In the genomic region with DNA sequence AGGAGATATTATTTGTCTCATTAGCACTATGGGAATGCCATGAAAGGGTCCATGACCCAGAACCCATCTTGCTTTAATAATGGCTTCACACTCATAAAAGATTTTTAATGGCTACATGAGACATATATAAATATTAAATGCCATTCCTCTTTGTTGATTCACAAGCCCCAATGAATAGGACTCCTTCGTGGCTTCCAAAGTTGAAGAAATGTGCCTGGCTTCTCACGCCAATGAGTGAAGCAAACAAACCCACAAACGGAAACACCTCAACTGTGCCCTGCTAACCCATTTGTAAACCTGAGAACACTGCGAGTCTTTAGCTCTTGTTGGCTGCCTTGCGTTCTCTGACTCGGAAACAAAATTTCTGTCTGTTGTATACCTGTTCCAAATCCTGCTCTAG, we compare ENCODE assay signal across 16 cellular contexts.
A peak's percentile ranks its signal among the peaks of the same experiment; 100 is the strongest.
DNase-seq lines count a peak whose midpoint lies in the region; ATAC-seq and TF ChIP-seq lines count a peak whose summit lies in the region.
"Had no signal": no experiment of that assay in that cellular context is flagged by ENCODE, and none has a peak within 500 bp of the region (broad histone marks: within the 10 kb centered on the region; RNA-seq: fewer than 3 reads in every experiment).

No MANE protein-coding gene starts in this region.

- no TSS peak for BruUV-seq in PC-3 (replicated peaks; lab: Mats Ljungman, UMichigan)

- in situ Hi-C loops in GM23248 (cut with MboI): loop anchor here (10.0 kb wide), 1 partner anchor 800 kb away; no protein-coding TSS in a partner anchor

- intact Hi-C loops in PC-3 (cut with micrococcal nuclease) (loop anchor here (1.0 to 10.0 kb wide), 10 partner anchors 44 to 890 kb away; no protein-coding TSS in a partner anchor), upper lobe of right lung (cut with DNase I) (loop anchor here (10.0 kb wide), 1 partner anchor 640 kb away; no protein-coding TSS in a partner anchor)

- H3K4me2 ChIP-seq in GM23248 (ENCODE audit: unreplicated experiment) (no peak overlapping the region), PC-3 (ENCODE audit: low read length) (peak overlapping the region; percentile 29)
- H3K4me2 ChIP-seq: BLaER1 treated with 17β-estradiol and CSF1 and Interleukin-3, amounts not matched to agents 10 nM and 100 nM; GM23338 had no signal

- H3K4me3 ChIP-seq in GM23248 (no peak overlapping the region), PC-3 (ENCODE audit: low read length) (no peak overlapping the region), upper lobe of right lung (no peak overlapping the region)
- H3K4me3 ChIP-seq: BLaER1 treated with 17β-estradiol and CSF1 and Interleukin-3, amounts not matched to agents 10 nM and 100 nM; GM23338 had no signal

- DNase-seq in activated T-cell treated with anti-CD3 and anti-CD28 coated beads, Interleukin-2, amount 50 U/mL, for 72 hours: no peak
- DNase-seq in activated T-cell treated with anti-CD3 and anti-CD28 coated beads, Interleukin-2, amount 50 U/mL, for 4 hours: no peak
- DNase-seq in GM23248 (peak; percentile 36), PC-3 (peak; percentile 94), epithelial cell of prostate (ENCODE audit: low read depth, low spot score) (peak; percentile 55), upper lobe of right lung (no peak), NCI-H2171 treated with DMSO at 0.1 percent for 48 hours (lab: John Stamatoyannopoulos, UW) (no peak)
- DNase-seq: CD4-positive, CD25-positive, alpha-beta regulatory T cell; DMS 273 treated with DMSO at 0.1 percent for 48 hours; GF-D8; H7 had no signal

- H3F3A ChIP-seq in GM23248 (ENCODE audit: insufficient read depth): 0 out of 2 replicates have a peak, but pooled peaks cover 2% of the 10 kb centered on the region
- H3F3A ChIP-seq in PC-3 (ENCODE audit: low read length, unreplicated experiment): no peaks in the 10 kb centered on the region

- H3K27ac ChIP-seq in GM23248 (no peak overlapping the region), PC-3 (ENCODE audit: low read length) (peak overlapping the region; percentile 94), epithelial cell of prostate (peak overlapping the region; percentile 4), upper lobe of right lung (no peak overlapping the region)
- H3K27ac ChIP-seq: 22Rv1; BLaER1 treated with 17β-estradiol and CSF1 and Interleukin-3, amounts not matched to agents 10 nM and 100 nM; HL-60 had no signal

- no peaks in the 10 kb centered on the region for H3K9me3 Mint-ChIP-seq in activated T-cell treated with anti-CD3 and anti-CD28 coated beads, Interleukin-2, amount 50 U/mL, for 72 hours
- no peaks in the 10 kb centered on the region for H3K9me3 Mint-ChIP-seq in activated T-cell treated with anti-CD3 and anti-CD28 coated beads, Interleukin-2, amount 50 U/mL, for 4 hours
- H3K9me3 Mint-ChIP-seq: GM23338 had no signal

- CTCF ChIA-PET in PC-3 (lab: Charles Lee): interaction anchor here (0.5 to 1.3 kb wide), 4 partner anchors 77 to 804 kb away, joined by 3 to 4 read pairs (median 3); no protein-coding TSS in a partner anchor

- no peaks in the 10 kb centered on the region for H3K27me3 Mint-ChIP-seq in activated T-cell treated with anti-CD3 and anti-CD28 coated beads, Interleukin-2, amount 50 U/mL, for 72 hours (ENCODE audit: low read depth)
- H3K27me3 Mint-ChIP-seq in activated T-cell treated with anti-CD3 and anti-CD28 coated beads, Interleukin-2, amount 50 U/mL, for 4 hours (ENCODE audit: low read depth): no peaks in the 10 kb centered on the region
- H3K27me3 Mint-ChIP-seq: CD4-positive, CD25-positive, alpha-beta regulatory T cell had no signal

- ATAC-seq in activated T-cell treated with anti-CD3 and anti-CD28 coated beads, Interleukin-2, amount 50 U/mL, for 72 hours (replicated peaks in 1 of 2): no peak
- no peak for ATAC-seq in activated T-cell treated with anti-CD3 and anti-CD28 coated beads, Interleukin-2, amount 50 U/mL, for 4 hours
- peak; percentile 85 for ATAC-seq in PC-3
- ATAC-seq in upper lobe of right lung: no peak
- ATAC-seq in GM19351 (IDR thresholded peaks at IDR 0.05; ENCODE audit: unreplicated experiment): no peak
- ATAC-seq: GM23338 had no signal

- H3K36me3 Mint-ChIP-seq in activated T-cell treated with anti-CD3 and anti-CD28 coated beads, Interleukin-2, amount 50 U/mL, for 72 hours (ENCODE audit: insufficient read depth in 2 of 2): no peaks in the 10 kb centered on the region
- no peaks in the 10 kb centered on the region for H3K36me3 Mint-ChIP-seq in activated T-cell treated with anti-CD3 and anti-CD28 coated beads, Interleukin-2, amount 50 U/mL, for 4 hours (ENCODE audit: insufficient read depth)
- H3K36me3 Mint-ChIP-seq: CD4-positive, CD25-positive, alpha-beta regulatory T cell had no signal

- 87 to 91% methylated on average over 6 of the region's 6 CpGs for WGBS in GM23248 (ENCODE audit: low coverage in 1 of 2, low lambda C conversion rate in 2 of 2, missing lambda C conversion rate in 2 of 2), 2 experiments

- H2AFZ ChIP-seq in GM23248 (no peak overlapping the region), PC-3 (ENCODE audit: low read length) (peak overlapping the region; percentile 50)
- H2AFZ ChIP-seq: GM23338 had no signal

- H3K36me3 ChIP-seq in GM23248 (ENCODE audit: low read depth): no peaks in the 10 kb centered on the region
- H3K36me3 ChIP-seq in PC-3 (ENCODE audit: low read depth, low read length): no peaks in the 10 kb centered on the region
- H3K36me3 ChIP-seq in upper lobe of right lung: no peaks in the 10 kb centered on the region
- H3K36me3 ChIP-seq: BLaER1 treated with 17β-estradiol and CSF1 and Interleukin-3, amounts not matched to agents 10 nM and 100 nM had no signal

- H3K4me1 Mint-ChIP-seq in activated T-cell treated with anti-CD3 and anti-CD28 coated beads, Interleukin-2, amount 50 U/mL, for 72 hours (ENCODE audit: low read depth): no peaks in the 10 kb centered on the region
- no peaks in the 10 kb centered on the region for H3K4me1 Mint-ChIP-seq in activated T-cell treated with anti-CD3 and anti-CD28 coated beads, Interleukin-2, amount 50 U/mL, for 4 hours (ENCODE audit: low read depth)
- H3K4me1 Mint-ChIP-seq: CD4-positive, CD25-positive, alpha-beta regulatory T cell had no signal

- H4K20me1 ChIP-seq in GM23248 (ENCODE audit: insufficient read depth) (no peaks in the 10 kb centered on the region), PC-3 (ENCODE audit: low read length) (no peaks in the 10 kb centered on the region)
- H4K20me1 ChIP-seq: BLaER1 treated with 17β-estradiol and CSF1 and Interleukin-3, amounts not matched to agents 10 nM and 100 nM had no signal

- TF ChIP-seq CTCF in PC-3 (conservative IDR thresholded peaks at IDR 0.05; ENCODE audit: low read depth, low read length): no peak
- no peak for TF ChIP-seq CTCF in upper lobe of right lung (IDR thresholded peaks at IDR 0.05)

- H3K27me3 ChIP-seq in GM23248 (replicated peaks; ENCODE audit: insufficient read depth): no peaks in the 10 kb centered on the region
- no peaks in the 10 kb centered on the region for H3K27me3 ChIP-seq in PC-3 (ENCODE audit: low read length)
- no peaks in the 10 kb centered on the region for H3K27me3 ChIP-seq in upper lobe of right lung
- H3K27me3 ChIP-seq: BLaER1 treated with 17β-estradiol and CSF1 and Interleukin-3, amounts not matched to agents 10 nM and 100 nM had no signal

- H3K9ac ChIP-seq in GM23248 (no peak overlapping the region), PC-3 (ENCODE audit: low read length) (peak overlapping the region; percentile 73)
- H3K9ac ChIP-seq: BLaER1 treated with 17β-estradiol and CSF1 and Interleukin-3, amounts not matched to agents 10 nM and 100 nM had no signal

- no peak overlapping the region for H3K4me3 Mint-ChIP-seq in activated T-cell treated with anti-CD3 and anti-CD28 coated beads, Interleukin-2, amount 50 U/mL, for 72 hours
- no peak overlapping the region for H3K4me3 Mint-ChIP-seq in activated T-cell treated with anti-CD3 and anti-CD28 coated beads, Interleukin-2, amount 50 U/mL, for 4 hours
- H3K4me3 Mint-ChIP-seq: CD4-positive, CD25-positive, alpha-beta regulatory T cell; GM23338 had no signal

- H3K79me2 ChIP-seq in GM23248 (ENCODE audit: insufficient read depth): no peaks in the 10 kb centered on the region
- H3K79me2 ChIP-seq in PC-3 (ENCODE audit: low read length): no peaks in the 10 kb centered on the region

- POLR2A ChIA-PET in PC-3 (lab: Charles Lee; ENCODE audit: unreplicated experiment): interaction anchor here (0.5 to 0.7 kb wide), 5 partner anchors 57 to 1049 kb away, joined by 3 to 5 read pairs (median 4); no protein-coding TSS in a partner anchor

- H3K9me2 ChIP-seq in GM23248 (ENCODE audit: insufficient read depth): no peaks in the 10 kb centered on the region
- 0 out of 2 replicates have a peak, but pooled peaks cover 3% of the 10 kb centered on the region for H3K9me2 ChIP-seq in PC-3 (replicated peaks; ENCODE audit: low read length)

- H3K9me3 ChIP-seq in GM23248 (ENCODE audit: low read depth) (no peaks in the 10 kb centered on the region), PC-3 (ENCODE audit: low read length) (no peaks in the 10 kb centered on the region), upper lobe of right lung (no peaks in the 10 kb centered on the region)
- H3K9me3 ChIP-seq: BLaER1 treated with 17β-estradiol and CSF1 and Interleukin-3, amounts not matched to agents 10 nM and 100 nM had no signal

- H3K4me1 ChIP-seq in GM23248 (ENCODE audit: insufficient read depth) (no peaks in the 10 kb centered on the region), PC-3 (ENCODE audit: insufficient read depth, low read length) (peaks cover 38% of the 10 kb centered on the region), upper lobe of right lung (peaks cover 8% of the 10 kb centered on the region)

- H3K27ac Mint-ChIP-seq in activated T-cell treated with anti-CD3 and anti-CD28 coated beads, Interleukin-2, amount 50 U/mL, for 72 hours: peak overlapping the region; percentile 4
- H3K27ac Mint-ChIP-seq: CD4-positive, CD25-positive, alpha-beta regulatory T cell; GM23338 had no signal

Comparison
In these comparisons a context has a peak if more than half of its experiments do, and no peak if none do; other contexts are left out.
1. DNase-seq: peak in GM23248 (single experiment), PC-3 (single experiment) and epithelial cell of prostate (single experiment); none in activated T-cell treated with anti-CD3 and anti-CD28 coated beads, Interleukin-2, amount 50 U/mL, for 72 hours (0 of 2), activated T-cell treated with anti-CD3 and anti-CD28 coated beads, Interleukin-2, amount 50 U/mL, for 4 hours (single experiment), upper lobe of right lung (single experiment) and NCI-H2171 treated with DMSO at 0.1 percent for 48 hours (single experiment).
2. H3K27ac ChIP-seq: peak in PC-3 (single experiment) and epithelial cell of prostate (single experiment); none in GM23248 (single experiment) and upper lobe of right lung (single experiment).